15 cellular contexts compared by ENCODE assay signal in genomic region chr10:15201589-15202300, GRCh38.
DNase-seq lines count a peak whose midpoint lies in the region; ATAC-seq lines count a peak whose summit lies in the region.
"Had no signal": no experiment of that assay in that cellular context is flagged by ENCODE, and none has a peak within 500 bp of the region (broad histone marks: within the 10 kb centered on the region; RNA-seq: fewer than 3 reads in every experiment).

No MANE protein-coding gene starts in this region.

- peaks cover 8% of the 10 kb centered on the region for H3K36me3 Mint-ChIP-seq in T-helper 2 cell treated with Interferon-gamma antibody and Interleukin-4, amounts not matched to agents 5 μg/mL and 100 μg/mL, for 36 hours (ENCODE audit: low read depth)

- peaks cover 2 to 50% (median 38%) of the 10 kb centered on the region in 5 donors for H3K4me1 ChIP-seq in subcutaneous abdominal adipose tissue (ENCODE audit: control insufficient read depth in 5 of 5, insufficient read depth in 5 of 5, low read length in 5 of 5)

- peak overlapping the region; percentile 96 for H3K27ac ChIP-seq in subcutaneous abdominal adipose tissue (ENCODE audit: low read depth, low read length)
- H3K27ac ChIP-seq: 22Rv1, parathyroid adenoma had no signal

- peaks cover 4% of the 10 kb centered on the region for H3K27me3 Mint-ChIP-seq in T-helper 2 cell treated with Interferon-gamma antibody and Interleukin-4, amounts not matched to agents 5 μg/mL and 100 μg/mL, for 36 hours (ENCODE audit: low read depth)

- H3K4me3 ChIP-seq in subcutaneous abdominal adipose tissue (ENCODE audit: low read depth in 1 of 5, low read length in 5 of 5), result no peak overlapping the region
- H3K4me3 ChIP-seq: gastrocnemius medialis had no signal

- H3K4me1 Mint-ChIP-seq in T-helper 2 cell treated with Interferon-gamma antibody and Interleukin-4, amounts not matched to agents 5 μg/mL and 100 μg/mL, for 36 hours (ENCODE audit: low read depth), result peaks cover 60% of the 10 kb centered on the region

- H3K9me3 ChIP-seq in subcutaneous abdominal adipose tissue (ENCODE audit: control insufficient read depth in 5 of 5, low read length in 5 of 5), result no peaks in the 10 kb centered on the region
- H3K9me3 ChIP-seq: gastrocnemius medialis had no signal

- no peaks in the 10 kb centered on the region for H3K27me3 ChIP-seq in subcutaneous abdominal adipose tissue (ENCODE audit: control insufficient read depth in 5 of 5, insufficient read depth in 4 of 5, low read length in 5 of 5)
- H3K27me3 ChIP-seq: gastrocnemius medialis had no signal

- no peak overlapping the region for H3K4me3 Mint-ChIP-seq in T-helper 2 cell treated with Interferon-gamma antibody and Interleukin-4, amounts not matched to agents 5 μg/mL and 100 μg/mL, for 36 hours

- H3K9ac ChIP-seq in subcutaneous abdominal adipose tissue (ENCODE audit: low read length in 5 of 5), result peak overlapping the region; percentile 33 to 79 (median 53)
- H3K9ac ChIP-seq: parathyroid adenoma had no signal

- no peak for DNase-seq in T-helper 2 cell treated with Interferon-gamma antibody and Interleukin-4, amounts not matched to agents 5 μg/mL and 100 μg/mL, for 36 hours (ENCODE audit: low spot score)
- DNase-seq in T-helper 2 cell (no peak), SW480 (ENCODE audit: low spot score) (peak; percentile 72), fibroblast of peridontal ligament (ENCODE audit: extremely low read depth) (peak; percentile 54), NCI-H2107 treated with DMSO at 0.1 percent for 48 hours (lab: John Stamatoyannopoulos, UW; ENCODE audit: unreplicated experiment) (no peak), iPS-NIHi11 (ENCODE audit: low spot score) (no peak)
- DNase-seq: activated effector memory CD4-positive, alpha-beta T cell treated with anti-CD3 and anti-CD28 coated beads, Interleukin-2, amount 50 U/mL, for 16 hours; gastrocnemius medialis; NCI-H1048; NCI-H69; stimulated activated CD4-positive, alpha-beta T cell treated with anti-CD3 and anti-CD28 coated beads, Interleukin-4, amount 100 ng/mL, for 24 hours had no signal

- no peaks in the 10 kb centered on the region for H3K36me3 ChIP-seq in subcutaneous abdominal adipose tissue (ENCODE audit: control insufficient read depth in 5 of 5, insufficient read depth in 5 of 5, low read length in 5 of 5)
- H3K36me3 ChIP-seq: gastrocnemius medialis had no signal

- H3K9me3 Mint-ChIP-seq in T-helper 2 cell treated with Interferon-gamma antibody and Interleukin-4, amounts not matched to agents 5 μg/mL and 100 μg/mL, for 36 hours, result no peaks in the 10 kb centered on the region

- no peak for ATAC-seq in HG03342 (IDR thresholded peaks at IDR 0.05; ENCODE audit: unreplicated experiment)

- peak overlapping the region; percentile 13 for H3K27ac Mint-ChIP-seq in T-helper 2 cell treated with Interferon-gamma antibody and Interleukin-4, amounts not matched to agents 5 μg/mL and 100 μg/mL, for 36 hours

Comparison
In these comparisons a context has a peak if more than half of its experiments do, and no peak if none do; other contexts are left out.
1. DNase-seq: peak in SW480 (single experiment) and fibroblast of peridontal ligament (single experiment); none in T-helper 2 cell treated with Interferon-gamma antibody and Interleukin-4, amounts not matched to agents 5 μg/mL and 100 μg/mL, for 36 hours (single experiment), T-helper 2 cell (0 of 5), NCI-H2107 treated with DMSO at 0.1 percent for 48 hours (single experiment) and iPS-NIHi11 (single experiment).